ENCODE assay signal across 25 cellular contexts in genomic region chr1:47887060-47887851, GRCh38.
"Had no signal": no experiment of that assay in that cellular context is flagged by ENCODE, and none has a peak within 500 bp of the region (broad histone marks: within the 10 kb centered on the region; RNA-seq: fewer than 3 reads in every experiment).

No MANE protein-coding gene starts in this region.

- DNase-seq: cortex of kidney; foreskin fibroblast; gastrocnemius medialis; heart left ventricle; left cardiac atrium; left lung; mesenchymal stem cell; naive thymus-derived CD8-positive, alpha-beta T cell; nephron progenitor cell; nucleus accumbens; psoas muscle; right cardiac atrium; spleen; stimulated activated CD4-positive, alpha-beta T cell treated with anti-CD3 and anti-CD28 coated beads, Interleukin-4, amount 100 ng/mL, for 4 hours; transverse colon; upper lobe of right lung; uterus had no signal

- H3K36me3 ChIP-seq: gastrocnemius medialis, heart left ventricle, left lung, spleen, suprapubic skin, transverse colon, upper lobe of right lung, uterus had no signal

- H3K4me3 Mint-ChIP-seq: naive thymus-derived CD8-positive, alpha-beta T cell; nephron progenitor cell; stimulated activated memory B cell treated with anti-CD40 and anti-IgM and Interleukin-4, amounts not matched to agents 10 μg/mL and 1 μg/mL and 100 μg/mL, for 72 hours; stimulated activated naive CD8-positive, alpha-beta T cell treated with anti-CD3 and anti-CD28 coated beads, Interleukin-15, Interleukin-2, amounts not matched to agents 100 ng/mL and 50 ng/mL, for 24 hours had no signal

- H3K4me3 ChIP-seq: gastrocnemius medialis, heart left ventricle, hepatocyte, left lung, psoas muscle, skin epidermis, spleen, suprapubic skin, transverse colon, upper lobe of right lung, uterus had no signal

- H3K27me3 ChIP-seq: gastrocnemius medialis, heart left ventricle, hepatocyte, left lung, suprapubic skin, transverse colon, upper lobe of right lung, uterus had no signal

- ATAC-seq: esophagus mucosa; gastrocnemius medialis; heart left ventricle; left cardiac atrium; left lung; naive thymus-derived CD8-positive, alpha-beta T cell; psoas muscle; right cardiac atrium; stimulated activated memory B cell treated with anti-CD40 and anti-IgM and Interleukin-4, amounts not matched to agents 10 μg/mL and 1 μg/mL and 100 μg/mL, for 72 hours; upper lobe of right lung had no signal

- H3K27ac Mint-ChIP-seq: naive thymus-derived CD8-positive, alpha-beta T cell; stimulated activated memory B cell treated with anti-CD40 and anti-IgM and Interleukin-4, amounts not matched to agents 10 μg/mL and 1 μg/mL and 100 μg/mL, for 72 hours; stimulated activated naive CD8-positive, alpha-beta T cell treated with anti-CD3 and anti-CD28 coated beads, Interleukin-15, Interleukin-2, amounts not matched to agents 100 ng/mL and 50 ng/mL, for 24 hours had no signal

- H3K27ac ChIP-seq: epithelial cell of prostate, gastrocnemius medialis, heart left ventricle, hepatocyte, left lung, psoas muscle, skin epidermis, spleen, suprapubic skin, transverse colon, upper lobe of right lung, uterus had no signal

- H3K9me3 ChIP-seq: gastrocnemius medialis, heart left ventricle, left lung, psoas muscle, spleen, suprapubic skin, transverse colon, upper lobe of right lung, uterus had no signal

- H3K9me3 Mint-ChIP-seq: naive thymus-derived CD8-positive, alpha-beta T cell; nephron progenitor cell; stimulated activated memory B cell treated with anti-CD40 and anti-IgM and Interleukin-4, amounts not matched to agents 10 μg/mL and 1 μg/mL and 100 μg/mL, for 72 hours; stimulated activated naive CD8-positive, alpha-beta T cell treated with anti-CD3 and anti-CD28 coated beads, Interleukin-15, Interleukin-2, amounts not matched to agents 100 ng/mL and 50 ng/mL, for 24 hours had no signal

- H3K4me1 Mint-ChIP-seq: naive thymus-derived CD8-positive, alpha-beta T cell; stimulated activated memory B cell treated with anti-CD40 and anti-IgM and Interleukin-4, amounts not matched to agents 10 μg/mL and 1 μg/mL and 100 μg/mL, for 72 hours had no signal

- FAIRE-seq: islet of Langerhans had no signal

- H2AFZ ChIP-seq: hepatocyte had no signal

- H3K4me2 ChIP-seq: hepatocyte had no signal

- H3K79me2 ChIP-seq: hepatocyte had no signal

- H3K36me3 Mint-ChIP-seq: naive thymus-derived CD8-positive, alpha-beta T cell; stimulated activated memory B cell treated with anti-CD40 and anti-IgM and Interleukin-4, amounts not matched to agents 10 μg/mL and 1 μg/mL and 100 μg/mL, for 72 hours had no signal

- H3K4me1 ChIP-seq: heart left ventricle, left lung, psoas muscle, spleen, transverse colon, upper lobe of right lung, uterus had no signal
